In the genomic region with DNA sequence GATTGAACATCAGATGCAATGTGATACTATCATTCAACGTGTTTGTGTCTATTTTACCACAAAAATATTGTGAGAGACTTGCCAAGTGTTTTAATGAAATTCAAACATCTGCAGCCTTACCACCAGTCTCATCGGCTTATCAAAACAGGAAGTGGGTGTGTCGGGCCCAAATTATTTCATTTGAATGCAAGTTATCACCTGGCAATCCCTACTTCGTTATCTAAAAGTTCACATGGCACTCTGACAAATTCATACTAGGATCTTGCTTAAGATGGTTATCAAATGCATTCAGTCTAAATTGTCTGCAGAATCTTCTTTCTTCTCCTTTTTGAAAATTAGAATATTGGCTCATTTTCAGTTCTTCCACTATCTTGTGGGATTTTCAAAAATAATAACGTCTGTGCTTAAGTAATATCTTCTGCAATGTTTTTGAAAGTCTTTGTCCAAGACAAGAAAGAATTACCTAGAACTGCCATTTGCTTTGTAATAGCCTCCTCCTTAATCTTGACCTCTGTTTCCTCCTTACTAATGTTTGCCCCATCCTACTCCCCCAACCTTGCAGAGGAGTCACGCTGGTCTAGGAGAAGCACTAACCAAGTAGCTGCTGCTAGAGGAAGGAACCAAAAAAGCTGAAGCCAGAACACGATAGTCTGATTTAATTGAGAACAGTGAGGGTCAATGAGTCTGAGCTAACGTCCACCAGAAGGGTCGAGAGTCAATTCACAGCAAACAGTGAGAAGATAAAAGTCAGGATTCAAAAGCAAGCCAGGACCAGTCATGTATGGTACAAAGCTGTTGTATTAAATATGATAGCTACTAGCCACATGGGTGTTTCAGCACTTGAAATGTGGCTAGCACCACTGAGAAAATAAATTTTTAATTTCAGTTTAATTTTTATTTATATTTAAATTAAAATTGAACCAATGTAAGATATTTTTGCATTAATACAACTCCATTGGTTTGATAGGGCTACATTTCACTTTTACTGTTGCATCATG, we compare ENCODE assay signal across 9 cellular contexts. TPM values are rescaled to one million over a fixed set of nuclear protein-coding genes. Genes with fewer than 3 reads are reported as not detected.
DNase-seq lines count a peak whose midpoint lies in the region; ATAC-seq and TF ChIP-seq lines count a peak whose summit lies in the region.
"Had no signal": no experiment of that assay in that cellular context is flagged by ENCODE, and none has a peak within 500 bp of the region (broad histone marks: within the 10 kb centered on the region; RNA-seq: fewer than 3 reads in every experiment).

No MANE protein-coding gene starts in this region.

- CTCF ChIA-PET in activated CD4-positive, alpha-beta memory T cell treated with anti-CD3 and anti-CD28 coated beads, Interleukin-2, amount 10 ng/mL, durations not matched to agents 7 days and 5 days (lab: Charles Lee) = interaction anchor here (1.0 to 15.8 kb wide), 10 partner anchors 9 to 84 kb away, joined by 3 to 158 read pairs (median 4); a partner anchor contains a TSS

- H3K4me3 ChIP-seq in muscle layer of duodenum (ENCODE audit: low read depth in 1 of 2, low read length in 2 of 2) (no peak overlapping the region), foreskin fibroblast (ENCODE audit: low read depth in 1 of 2, low read length in 2 of 2) (no peak overlapping the region)

- peak; percentile 18 for DNase-seq in DMS153 treated with DMSO at 0.1 percent for 48 hours (lab: John Stamatoyannopoulos, UW; ENCODE audit: unreplicated experiment)
- DNase-seq in NCI-H146 treated with DMSO at 0.1 percent for 48 hours (lab: John Stamatoyannopoulos, UW; ENCODE audit: unreplicated experiment) = peak; percentile 35
- DNase-seq in activated CD4-positive, alpha-beta memory T cell treated with anti-CD3 and anti-CD28 coated beads, Interleukin-2, amount 10 ng/mL, durations not matched to agents 7 days and 5 days = no peak
- no peak for DNase-seq in foreskin fibroblast
- no peak for DNase-seq in caudate nucleus (lab: John Stamatoyannopoulos, UW)
- DNase-seq: GOT3 had no signal

- H3K4me3 Mint-ChIP-seq in activated CD4-positive, alpha-beta memory T cell treated with anti-CD3 and anti-CD28 coated beads, Interleukin-2, amount 10 ng/mL, durations not matched to agents 7 days and 5 days = peak overlapping the region; percentile 46

- H3K27ac ChIP-seq in muscle layer of duodenum (ENCODE audit: low read length) (peak overlapping the region; percentile 21), caudate nucleus (ENCODE audit: low read depth, low read length) (no peak overlapping the region)

- H3K27me3 Mint-ChIP-seq in activated CD4-positive, alpha-beta memory T cell treated with anti-CD3 and anti-CD28 coated beads, Interleukin-2, amount 10 ng/mL, durations not matched to agents 7 days and 5 days = no peaks in the 10 kb centered on the region

- POLR2A ChIA-PET in activated CD4-positive, alpha-beta memory T cell treated with anti-CD3 and anti-CD28 coated beads, Interleukin-2, amount 10 ng/mL, durations not matched to agents 7 days and 5 days (lab: Charles Lee) = interaction anchor here (0.7 to 4.1 kb wide), 8 partner anchors 9 to 253 kb away, joined by 3 to 45 read pairs (median 3); a partner anchor contains a TSS

- H3K9me3 Mint-ChIP-seq in activated CD4-positive, alpha-beta memory T cell treated with anti-CD3 and anti-CD28 coated beads, Interleukin-2, amount 10 ng/mL, durations not matched to agents 7 days and 5 days = peaks cover 15% of the 10 kb centered on the region

- no peaks in the 10 kb centered on the region for H3K27me3 ChIP-seq in muscle layer of duodenum (ENCODE audit: low read depth, low read length)

- H3K36me3 ChIP-seq in muscle layer of duodenum (ENCODE audit: control insufficient read depth in 1 of 2, insufficient read depth in 2 of 2, low read length in 2 of 2) = no peaks in the 10 kb centered on the region

- H3K4me1 Mint-ChIP-seq in activated CD4-positive, alpha-beta memory T cell treated with anti-CD3 and anti-CD28 coated beads, Interleukin-2, amount 10 ng/mL, durations not matched to agents 7 days and 5 days = peaks cover 49% of the 10 kb centered on the region

- peaks cover 14% of the 10 kb centered on the region for H3K36me3 Mint-ChIP-seq in activated CD4-positive, alpha-beta memory T cell treated with anti-CD3 and anti-CD28 coated beads, Interleukin-2, amount 10 ng/mL, durations not matched to agents 7 days and 5 days (ENCODE audit: low read depth)

- peaks cover 0 to 5% of the 10 kb centered on the region in 2 donors for H3K9me3 ChIP-seq in muscle layer of duodenum (ENCODE audit: control insufficient read depth in 1 of 2, low read length in 2 of 2)

- H3K27ac Mint-ChIP-seq in activated CD4-positive, alpha-beta memory T cell treated with anti-CD3 and anti-CD28 coated beads, Interleukin-2, amount 10 ng/mL, durations not matched to agents 7 days and 5 days = peak overlapping the region; percentile 66

- TF ChIP-seq CTCF in foreskin fibroblast (IDR thresholded peaks at IDR 0.05; ENCODE audit: low read depth, low read length) = no peak

- ATAC-seq in HG03378 (IDR thresholded peaks at IDR 0.05; ENCODE audit: unreplicated experiment) (no peak), GM19467 (IDR thresholded peaks at IDR 0.05; ENCODE audit: unreplicated experiment) (no peak)

- peaks cover 0 to 9% of the 10 kb centered on the region in 2 donors for H3K4me1 ChIP-seq in muscle layer of duodenum (ENCODE audit: control insufficient read depth in 1 of 2, insufficient read depth in 2 of 2, low read length in 2 of 2)

RNA-seq across cellular contexts. Expression of a gene that starts 10.2 kb away (rescaled TPM):
- total RNA-seq in activated CD4-positive, alpha-beta memory T cell treated with anti-CD3 and anti-CD28 coated beads, Interleukin-2, amount 10 ng/mL, durations not matched to agents 7 days and 5 days = 10 to 100 TPM; 79.0 to 80.0 TPM

RNA-seq across cellular contexts. Expression of a gene that starts 39.9 kb away (rescaled TPM):
- 10 to 100 TPM; 36.0 to 39.7 TPM for total RNA-seq in activated CD4-positive, alpha-beta memory T cell treated with anti-CD3 and anti-CD28 coated beads, Interleukin-2, amount 10 ng/mL, durations not matched to agents 7 days and 5 days

Comparison
In these comparisons a context has a peak if more than half of its experiments do, and no peak if none do; other contexts are left out.
1. DNase-seq: peak in DMS153 treated with DMSO at 0.1 percent for 48 hours (single experiment) and NCI-H146 treated with DMSO at 0.1 percent for 48 hours (single experiment); none in activated CD4-positive, alpha-beta memory T cell treated with anti-CD3 and anti-CD28 coated beads, Interleukin-2, amount 10 ng/mL, durations not matched to agents 7 days and 5 days (single experiment), foreskin fibroblast (0 of 2) and caudate nucleus (0 of 61).